In the genomic region with DNA sequence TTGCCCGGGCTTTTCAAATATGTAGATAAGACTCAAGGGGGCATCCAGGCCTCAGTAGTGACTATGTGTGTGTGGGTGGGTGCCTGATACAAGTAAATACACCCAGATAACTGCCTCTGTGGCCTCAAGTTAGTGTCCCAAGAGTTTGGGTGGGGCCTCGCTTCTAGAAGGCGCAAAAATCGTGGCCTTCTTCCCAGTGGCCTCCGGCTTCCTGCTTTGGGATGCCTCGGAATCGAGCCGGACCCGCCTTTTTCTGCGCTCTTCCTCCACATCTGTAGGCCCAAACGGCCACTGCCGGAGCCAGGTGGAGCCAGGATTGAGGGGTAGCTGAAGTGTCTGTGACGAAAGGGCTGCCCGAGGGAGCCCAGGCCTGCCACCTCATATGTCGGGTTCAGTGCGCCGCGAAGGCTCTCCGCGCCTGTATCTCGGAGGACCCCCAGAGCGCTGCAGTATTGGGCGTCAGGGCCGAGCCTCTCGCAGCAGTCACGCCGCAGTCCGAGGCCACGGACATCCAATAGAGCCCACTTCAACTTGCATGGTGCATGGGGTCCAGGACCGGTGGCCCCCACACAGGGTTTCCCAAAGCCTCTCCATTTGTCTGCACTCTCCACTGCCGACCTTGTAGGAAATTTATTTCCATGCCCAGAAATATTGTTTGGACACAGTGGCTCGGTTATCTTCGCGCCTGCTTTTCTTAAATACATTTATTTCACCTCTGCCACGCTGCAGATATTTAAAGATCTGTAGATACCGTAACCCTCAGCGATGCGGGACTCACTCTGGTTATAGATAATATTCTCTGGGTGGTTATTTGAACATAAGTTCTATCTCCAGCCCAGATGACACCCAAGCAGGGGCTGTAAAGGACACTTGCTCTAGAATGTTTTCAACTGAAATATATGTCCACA, we compare ENCODE assay signal across 13 cellular contexts. TPM values are rescaled to one million over a fixed set of nuclear protein-coding genes. Genes with fewer than 3 reads are reported as not detected.
DNase-seq lines count a peak whose midpoint lies in the region; ATAC-seq and TF ChIP-seq lines count a peak whose summit lies in the region.
"Had no signal": no experiment of that assay in that cellular context is flagged by ENCODE, and none has a peak within 500 bp of the region (broad histone marks: within the 10 kb centered on the region; RNA-seq: fewer than 3 reads in every experiment).

No MANE protein-coding gene starts in this region.

- H3K27me3 Mint-ChIP-seq in natural killer cell (ENCODE audit: low read depth in 2 of 2): peaks cover 59 to 60% of the 10 kb centered on the region in 2 donors
- H3K27me3 Mint-ChIP-seq in natural killer cell treated with Interleukin-12 subunit alpha and Interleukin-12 subunit beta and Interleukin-15 and Interleukin-18, amount 100 ng/mL, for 72 hours: peaks cover 48 to 68% of the 10 kb centered on the region in 2 donors
- peaks cover 24% of the 10 kb centered on the region for H3K27me3 Mint-ChIP-seq in endothelial cell (ENCODE audit: unreplicated experiment)
- peaks cover 3% of the 10 kb centered on the region for H3K27me3 Mint-ChIP-seq in nephron progenitor cell (ENCODE audit: low read depth, poor library complexity)

- no peak for DNase-seq in natural killer cell
- DNase-seq in natural killer cell treated with Interleukin-12 subunit alpha and Interleukin-12 subunit beta and Interleukin-15 and Interleukin-18, amount 100 ng/mL, for 72 hours (ENCODE audit: low spot score): no peak
- DNase-seq in endothelial cell (ENCODE audit: low spot score): no peak
- DNase-seq in nephron progenitor cell: peak; percentile 43
- DNase-seq in activated effector memory CD4-positive, alpha-beta T cell treated with anti-CD3 and anti-CD28 coated beads, Interleukin-2, amount 50 U/mL, for 16 hours: no peak
- DNase-seq: activated naive CD4-positive, alpha-beta T cell treated with anti-CD3 and anti-CD28 coated beads, Interleukin-2, amount 10 ng/mL, durations not matched to agents 7 days and 5 days; naive thymus-derived CD4-positive, alpha-beta T cell; NCI-H1694; SHP77; T1000 had no signal

- H3K9me3 Mint-ChIP-seq in natural killer cell (no peaks in the 10 kb centered on the region), endothelial cell (ENCODE audit: unreplicated experiment) (no peaks in the 10 kb centered on the region), nephron progenitor cell (no peaks in the 10 kb centered on the region)
- no peaks in the 10 kb centered on the region for H3K9me3 Mint-ChIP-seq in natural killer cell treated with Interleukin-12 subunit alpha and Interleukin-12 subunit beta and Interleukin-15 and Interleukin-18, amount 100 ng/mL, for 72 hours
- H3K9me3 Mint-ChIP-seq: activated naive CD4-positive, alpha-beta T cell treated with anti-CD3 and anti-CD28 coated beads, Interleukin-2, amount 10 ng/mL, durations not matched to agents 7 days and 5 days had no signal

- intact Hi-C loops in natural killer cell (cut with micrococcal nuclease): no loop called here

- TF ChIP-seq CTCF in natural killer cell (IDR thresholded peaks at IDR 0.05): no peak
- no peak for TF ChIP-seq CTCF in endothelial cell (IDR thresholded peaks at IDR 0.05; ENCODE audit: unreplicated experiment)
- no peak for TF ChIP-seq CTCF in nephron progenitor cell (IDR thresholded peaks at IDR 0.05)

- H3K36me3 Mint-ChIP-seq in natural killer cell (no peaks in the 10 kb centered on the region), endothelial cell (ENCODE audit: low read depth, unreplicated experiment) (no peaks in the 10 kb centered on the region), nephron progenitor cell (ENCODE audit: low read depth) (peaks cover 3% of the 10 kb centered on the region)
- H3K36me3 Mint-ChIP-seq in natural killer cell treated with Interleukin-12 subunit alpha and Interleukin-12 subunit beta and Interleukin-15 and Interleukin-18, amount 100 ng/mL, for 72 hours: no peaks in the 10 kb centered on the region
- H3K36me3 Mint-ChIP-seq: activated naive CD4-positive, alpha-beta T cell treated with anti-CD3 and anti-CD28 coated beads, Interleukin-2, amount 10 ng/mL, durations not matched to agents 7 days and 5 days had no signal

- ATAC-seq in natural killer cell (no peak), GM21529 (IDR thresholded peaks at IDR 0.05; ENCODE audit: unreplicated experiment) (no peak), GM18517 (IDR thresholded peaks at IDR 0.05; ENCODE audit: unreplicated experiment) (no peak), GM21360 (IDR thresholded peaks at IDR 0.05; ENCODE audit: unreplicated experiment) (no peak)
- ATAC-seq in natural killer cell treated with Interleukin-12 subunit alpha and Interleukin-12 subunit beta and Interleukin-15 and Interleukin-18, amount 100 ng/mL, for 72 hours: no peak
- ATAC-seq: naive thymus-derived CD4-positive, alpha-beta T cell had no signal

- H3K4me1 Mint-ChIP-seq in natural killer cell (peaks cover 12 to 47% of the 10 kb centered on the region in 2 donors), endothelial cell (ENCODE audit: unreplicated experiment) (peaks cover 37% of the 10 kb centered on the region), nephron progenitor cell (peaks cover 49% of the 10 kb centered on the region)
- H3K4me1 Mint-ChIP-seq in natural killer cell treated with Interleukin-12 subunit alpha and Interleukin-12 subunit beta and Interleukin-15 and Interleukin-18, amount 100 ng/mL, for 72 hours (ENCODE audit: low read depth in 2 of 2): peaks cover 28 to 30% of the 10 kb centered on the region in 2 donors

- H3K4me3 Mint-ChIP-seq in natural killer cell: peak overlapping the region; percentile 83
- no peak overlapping the region for H3K4me3 Mint-ChIP-seq in natural killer cell treated with Interleukin-12 subunit alpha and Interleukin-12 subunit beta and Interleukin-15 and Interleukin-18, amount 100 ng/mL, for 72 hours
- peak overlapping the region; percentile 89 for H3K4me3 Mint-ChIP-seq in endothelial cell (ENCODE audit: unreplicated experiment)
- H3K4me3 Mint-ChIP-seq in nephron progenitor cell: peak overlapping the region; percentile 84

- H3K27ac Mint-ChIP-seq in natural killer cell (no peak overlapping the region), endothelial cell (ENCODE audit: unreplicated experiment) (peak overlapping the region; percentile 62), nephron progenitor cell (peak overlapping the region; percentile 70)
- no peak overlapping the region for H3K27ac Mint-ChIP-seq in natural killer cell treated with Interleukin-12 subunit alpha and Interleukin-12 subunit beta and Interleukin-15 and Interleukin-18, amount 100 ng/mL, for 72 hours

RNA-seq across cellular contexts. Expression of a gene that starts 4.8 kb away (rescaled TPM):
- total RNA-seq in natural killer cell (1 to 10 TPM in 1 of 3 donors, under 1 TPM in 2; 0.27 to 1.2 (median 0.73) TPM), endothelial cell (ENCODE audit: unreplicated experiment) (8.9 TPM)
- under 1 TPM; 0.11 to 0.21 TPM for total RNA-seq in natural killer cell treated with Interleukin-12 subunit alpha and Interleukin-12 subunit beta and Interleukin-15 and Interleukin-18, amount 100 ng/mL, for 72 hours

RNA-seq across cellular contexts. Expression of a gene that starts 25.0 kb away (rescaled TPM):
- total RNA-seq in natural killer cell: 1 to 10 TPM; 1.4 to 2.4 (median 2.1) TPM
- 1 to 10 TPM in 1 of 2 donors, under 1 TPM in 1; 0.92 to 1.8 TPM for total RNA-seq in natural killer cell treated with Interleukin-12 subunit alpha and Interleukin-12 subunit beta and Interleukin-15 and Interleukin-18, amount 100 ng/mL, for 72 hours
- total RNA-seq in endothelial cell (ENCODE audit: unreplicated experiment): 19.4 TPM

Comparison
In these comparisons a context has a peak if more than half of its experiments do, and no peak if none do; other contexts are left out.
1. H3K27ac Mint-ChIP-seq: peak in endothelial cell (single experiment) and nephron progenitor cell (single experiment); none in natural killer cell (0 of 2) and natural killer cell treated with Interleukin-12 subunit alpha and Interleukin-12 subunit beta and Interleukin-15 and Interleukin-18, amount 100 ng/mL, for 72 hours (0 of 2).